8 cellular contexts compared by ENCODE assay signal in genomic region chr16:634996-635395, GRCh38. TPM values are rescaled to one million over a fixed set of nuclear protein-coding genes. Genes with fewer than 3 reads are reported as not detected.
DNase-seq lines count a peak whose midpoint lies in the region; ATAC-seq, FAIRE-seq and TF ChIP-seq lines count a peak whose summit lies in the region.

No MANE protein-coding gene starts in this region.

- CTCF ChIA-PET in activated CD4-positive, alpha-beta T cell treated with anti-CD3 and anti-CD28 coated beads, Interleukin-2, amount 10 ng/mL, durations not matched to agents 7 days and 5 days (lab: Charles Lee) = no interaction called here
- CTCF ChIA-PET in T-cell (lab: Charles Lee) = no interaction called here

- H3K4me3 ChIP-seq in fibroblast of mammary gland (ENCODE audit: control insufficient read depth, low read depth, low read length) = peak overlapping the region; percentile 77

- FAIRE-seq in RCC 7860 (lab: Jason Lieb, UNC) = no peak

- POLR2A ChIA-PET in activated CD4-positive, alpha-beta T cell treated with anti-CD3 and anti-CD28 coated beads, Interleukin-2, amount 10 ng/mL, durations not matched to agents 7 days and 5 days (lab: Charles Lee) = no interaction called here
- POLR2A ChIA-PET in T-cell (lab: Charles Lee) = no interaction called here

- no peak for TF ChIP-seq CTCF in fibroblast of mammary gland (conservative IDR thresholded peaks at IDR 0.05; ENCODE audit: control insufficient read depth, insufficient read depth, low read depth, low read length)

- peaks cover 4% of the 10 kb centered on the region for H3K27me3 Mint-ChIP-seq in activated CD4-positive, alpha-beta T cell treated with anti-CD3 and anti-CD28 coated beads, Interleukin-2, amount 10 ng/mL, durations not matched to agents 7 days and 5 days
- H3K27me3 Mint-ChIP-seq in T-cell = peaks cover 0 to 3% of the 10 kb centered on the region in 2 donors

- peak overlapping the region; percentile 95 for H3K4me3 Mint-ChIP-seq in activated CD4-positive, alpha-beta T cell treated with anti-CD3 and anti-CD28 coated beads, Interleukin-2, amount 10 ng/mL, durations not matched to agents 7 days and 5 days
- peak overlapping the region; percentile 62 to 74 (median 68) for H3K4me3 Mint-ChIP-seq in T-cell
- H3K4me3 Mint-ChIP-seq in stimulated activated effector memory CD8-positive, alpha-beta T cell treated with anti-CD3 and anti-CD28 coated beads, Interleukin-12 subunit alpha, Interleukin-12 subunit beta, amount 100 ng/mL, for 72 hours = peak overlapping the region; percentile 92

- ATAC-seq in T-cell (replicated peaks in 1 of 4) = no peak
- ATAC-seq in stimulated activated effector memory CD8-positive, alpha-beta T cell treated with anti-CD3 and anti-CD28 coated beads, Interleukin-12 subunit alpha, Interleukin-12 subunit beta, amount 100 ng/mL, for 72 hours = no peak

- DNase-seq in activated CD4-positive, alpha-beta T cell treated with anti-CD3 and anti-CD28 coated beads, Interleukin-2, amount 10 ng/mL, durations not matched to agents 7 days and 5 days = no peak
- no peak for DNase-seq in activated CD4-positive, alpha-beta T cell treated with anti-CD3 and anti-CD28 coated beads, Interleukin-2, amount 50 U/mL, for 1 hour
- DNase-seq in T-cell = no peak
- no peak for DNase-seq in fibroblast of mammary gland (ENCODE audit: low read depth)
- DNase-seq in stimulated activated effector memory CD8-positive, alpha-beta T cell treated with anti-CD3 and anti-CD28 coated beads, Interleukin-12 subunit alpha, Interleukin-12 subunit beta, amount 100 ng/mL, for 72 hours (ENCODE audit: low spot score in 2 of 2) = no peak
- no peak for DNase-seq in pons (ENCODE audit: low spot score)
- DNase-seq in RCC 7860 (ENCODE audit: low spot score) = no peak
- DNase-seq in AML-193 (lab: John Stamatoyannopoulos, UW) = no peak

- peak overlapping the region; percentile 68 for H3K27ac Mint-ChIP-seq in activated CD4-positive, alpha-beta T cell treated with anti-CD3 and anti-CD28 coated beads, Interleukin-2, amount 10 ng/mL, durations not matched to agents 7 days and 5 days
- no peak overlapping the region for H3K27ac Mint-ChIP-seq in T-cell
- peak overlapping the region; percentile 72 for H3K27ac Mint-ChIP-seq in stimulated activated effector memory CD8-positive, alpha-beta T cell treated with anti-CD3 and anti-CD28 coated beads, Interleukin-12 subunit alpha, Interleukin-12 subunit beta, amount 100 ng/mL, for 72 hours

- H3K9me3 Mint-ChIP-seq in activated CD4-positive, alpha-beta T cell treated with anti-CD3 and anti-CD28 coated beads, Interleukin-2, amount 10 ng/mL, durations not matched to agents 7 days and 5 days = no peaks in the 10 kb centered on the region
- no peaks in the 10 kb centered on the region for H3K9me3 Mint-ChIP-seq in T-cell
- no peaks in the 10 kb centered on the region for H3K9me3 Mint-ChIP-seq in stimulated activated effector memory CD8-positive, alpha-beta T cell treated with anti-CD3 and anti-CD28 coated beads, Interleukin-12 subunit alpha, Interleukin-12 subunit beta, amount 100 ng/mL, for 72 hours

- no peaks in the 10 kb centered on the region for H3K36me3 Mint-ChIP-seq in activated CD4-positive, alpha-beta T cell treated with anti-CD3 and anti-CD28 coated beads, Interleukin-2, amount 10 ng/mL, durations not matched to agents 7 days and 5 days (ENCODE audit: low read depth)
- no peaks in the 10 kb centered on the region for H3K36me3 Mint-ChIP-seq in T-cell
- peaks cover 36% of the 10 kb centered on the region for H3K36me3 Mint-ChIP-seq in stimulated activated effector memory CD8-positive, alpha-beta T cell treated with anti-CD3 and anti-CD28 coated beads, Interleukin-12 subunit alpha, Interleukin-12 subunit beta, amount 100 ng/mL, for 72 hours

- peaks cover 9% of the 10 kb centered on the region for H3K4me1 Mint-ChIP-seq in activated CD4-positive, alpha-beta T cell treated with anti-CD3 and anti-CD28 coated beads, Interleukin-2, amount 10 ng/mL, durations not matched to agents 7 days and 5 days
- H3K4me1 Mint-ChIP-seq in T-cell = peaks cover 7 to 8% (median 8%) of the 10 kb centered on the region in 3 donors
- peaks cover 19% of the 10 kb centered on the region for H3K4me1 Mint-ChIP-seq in stimulated activated effector memory CD8-positive, alpha-beta T cell treated with anti-CD3 and anti-CD28 coated beads, Interleukin-12 subunit alpha, Interleukin-12 subunit beta, amount 100 ng/mL, for 72 hours

RNA-seq across cellular contexts. Expression of gene METTL26, which starts 1.1 kb away (rescaled TPM):
- 10 to 100 TPM; 63.7 to 78.0 TPM for total RNA-seq in activated CD4-positive, alpha-beta T cell treated with anti-CD3 and anti-CD28 coated beads, Interleukin-2, amount 10 ng/mL, durations not matched to agents 7 days and 5 days
- total RNA-seq in T-cell = 10 to 100 TPM; 42.1 to 94.0 (median 87.2) TPM

RNA-seq across cellular contexts. Expression of gene WFIKKN1, which starts 4.2 kb away (rescaled TPM):
- 1 to 10 TPM; 1.8 to 2.7 TPM for total RNA-seq in activated CD4-positive, alpha-beta T cell treated with anti-CD3 and anti-CD28 coated beads, Interleukin-2, amount 10 ng/mL, durations not matched to agents 7 days and 5 days
- 1 to 10 TPM in 3 of 5 donors, under 1 TPM in 2; 0.15 to 1.5 (median 1.0) TPM for total RNA-seq in T-cell

RNA-seq across cellular contexts. Expression of gene MCRIP2, which starts 6.6 kb away (rescaled TPM):
- 10 to 100 TPM; 17.3 to 20.2 TPM for total RNA-seq in activated CD4-positive, alpha-beta T cell treated with anti-CD3 and anti-CD28 coated beads, Interleukin-2, amount 10 ng/mL, durations not matched to agents 7 days and 5 days
- total RNA-seq in T-cell = 10 to 100 TPM; 19.1 to 43.0 (median 40.0) TPM

RNA-seq across cellular contexts. Expression of gene WDR90, which starts 14.2 kb away (rescaled TPM):
- total RNA-seq in activated CD4-positive, alpha-beta T cell treated with anti-CD3 and anti-CD28 coated beads, Interleukin-2, amount 10 ng/mL, durations not matched to agents 7 days and 5 days = 10 to 100 TPM; 54.9 to 81.6 TPM
- total RNA-seq in T-cell = 10 to 100 TPM; 19.7 to 35.7 (median 23.4) TPM

RNA-seq across cellular contexts. Expression of gene RHOT2, which starts 32.9 kb away (rescaled TPM):
- total RNA-seq in activated CD4-positive, alpha-beta T cell treated with anti-CD3 and anti-CD28 coated beads, Interleukin-2, amount 10 ng/mL, durations not matched to agents 7 days and 5 days = 100 to 1,000 TPM; 128 to 150 TPM
- total RNA-seq in T-cell = 100 to 1,000 TPM; 181 to 320 (median 286) TPM

Comparison
In these comparisons a context has a peak if more than half of its experiments do, and no peak if none do; other contexts are left out.
1. H3K27ac Mint-ChIP-seq: peak in activated CD4-positive, alpha-beta T cell treated with anti-CD3 and anti-CD28 coated beads, Interleukin-2, amount 10 ng/mL, durations not matched to agents 7 days and 5 days (single experiment) and stimulated activated effector memory CD8-positive, alpha-beta T cell treated with anti-CD3 and anti-CD28 coated beads, Interleukin-12 subunit alpha, Interleukin-12 subunit beta, amount 100 ng/mL, for 72 hours (single experiment); none in T-cell (0 of 2).
2. Peak in every context shown above with its lines, with median percentiles within 50 percentile points of each other: H3K4me3 Mint-ChIP-seq.